Comparison of ENCODE assay signal across 1 cellular context in genomic region chr6:44071670-44072451, GRCh38.
TF ChIP-seq lines count a peak whose summit lies in the region.

No MANE protein-coding gene starts in this region.

TF ChIP-seq in IMR-90, 13 proteins besides CTCF, POLR2A, EP300 and RAD21:
- peak; percentile 53 for TF ChIP-seq CEBPB (IDR thresholded peaks at IDR 0.05; ENCODE audit: low read depth, low read length)
- TF ChIP-seq MAZ (IDR thresholded peaks at IDR 0.05; ENCODE audit: borderline replicate concordance, low read depth, low read length), result peak; percentile 26; the same call in 1 of the 2 replicates
- no peak for TF ChIP-seq MXI1 (IDR thresholded peaks at IDR 0.05; ENCODE audit: borderline replicate concordance, low read depth, low read length)
- no peak for TF ChIP-seq RFX5 (IDR thresholded peaks at IDR 0.05; ENCODE audit: low read depth, low read length)
- TF ChIP-seq, protein P1, sequence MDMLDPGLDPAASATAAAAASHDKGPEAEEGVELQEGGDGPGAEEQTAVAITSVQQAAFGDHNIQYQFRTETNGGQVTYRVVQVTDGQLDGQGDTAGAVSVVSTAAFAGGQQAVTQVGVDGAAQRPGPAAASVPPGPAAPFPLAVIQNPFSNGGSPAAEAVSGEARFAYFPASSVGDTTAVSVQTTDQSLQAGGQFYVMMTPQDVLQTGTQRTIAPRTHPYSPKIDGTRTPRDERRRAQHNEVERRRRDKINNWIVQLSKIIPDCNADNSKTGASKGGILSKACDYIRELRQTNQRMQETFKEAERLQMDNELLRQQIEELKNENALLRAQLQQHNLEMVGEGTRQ (IDR thresholded peaks at IDR 0.05; ENCODE audit: low read depth, low read length), result no peak; the same call in 1 of the 2 replicates
- peak; percentile 86 for TF ChIP-seq FOS (IDR thresholded peaks at IDR 0.05; ENCODE audit: low read depth, low read length)
- no peak for TF ChIP-seq ELK1 (IDR thresholded peaks at IDR 0.05; ENCODE audit: borderline replicate concordance, low read depth, low read length)
- peak; percentile 44 for TF ChIP-seq BHLHE40 (IDR thresholded peaks at IDR 0.05; ENCODE audit: low read depth, low read length)
- TF ChIP-seq SMC3 (IDR thresholded peaks at IDR 0.05; ENCODE audit: low read depth, low read length), result no peak
- TF ChIP-seq NFE2L2 (IDR thresholded peaks at IDR 0.05; ENCODE audit: low read depth, low read length), result peak; percentile 71
- TF ChIP-seq MAFK (IDR thresholded peaks at IDR 0.05; ENCODE audit: low read depth, low read length), result peak; percentile 7; the same call in 1 of the 2 replicates
- no peak for TF ChIP-seq CHD1 (IDR thresholded peaks at IDR 0.05; ENCODE audit: low read depth, low read length)
- TF ChIP-seq RCOR1 (IDR thresholded peaks at IDR 0.05; ENCODE audit: insufficient replicate concordance, low read length), result no peak
